ENCODE assay signal across 28 cellular contexts in the genomic region with DNA sequence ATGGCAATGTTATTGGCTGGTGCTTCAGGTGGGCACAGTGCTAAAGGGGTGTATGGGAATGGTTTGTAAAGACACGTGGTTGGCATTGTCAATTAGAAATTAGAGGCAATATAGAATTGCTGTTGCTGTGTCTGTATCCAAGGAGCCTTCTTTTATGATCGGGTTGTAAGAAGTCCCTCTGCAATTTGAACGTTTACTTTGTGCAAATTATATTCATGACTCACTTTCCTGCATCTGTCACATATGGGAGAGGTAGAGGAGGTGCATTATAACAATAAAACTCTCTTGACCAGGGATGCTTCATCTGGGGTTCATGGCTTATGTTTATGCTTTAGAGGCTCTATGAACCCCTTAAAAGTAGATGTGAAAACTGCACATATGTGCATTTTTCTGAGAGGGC.
"Had no signal": no experiment of that assay in that cellular context is flagged by ENCODE, and none has a peak within 500 bp of the region (broad histone marks: within the 10 kb centered on the region; RNA-seq: fewer than 3 reads in every experiment).

No MANE protein-coding gene starts in this region.

- H3K27ac ChIP-seq: adrenal gland, body of pancreas, cardiac muscle cell, neutrophil, ovary, skin epidermis, thoracic aorta, WERI-Rb-1 had no signal

- H3K27me3 ChIP-seq: adrenal gland, body of pancreas, cardiac muscle cell, neutrophil, ovary had no signal

- H3K4me1 ChIP-seq: adrenal gland, body of pancreas had no signal

- DNase-seq: activated CD4-positive, alpha-beta T cell treated with anti-CD3 and anti-CD28 coated beads for 48 hours; activated CD4-positive, alpha-beta T cell treated with anti-CD3 and anti-CD28 coated beads, Interleukin-2, amount 50 U/mL, for 48 hours; activated CD8-positive, alpha-beta memory T cell treated with anti-CD3 and anti-CD28 coated beads for 24 hours; activated effector memory CD4-positive, alpha-beta T cell treated with anti-CD3 and anti-CD28 coated beads, Interleukin-2, amount 50 U/mL, for 16 hours; activated naive CD4-positive, alpha-beta T cell treated with anti-CD3 and anti-CD28 coated beads for 36 hours; activated naive CD8-positive, alpha-beta T cell treated with anti-CD3 and anti-CD28 coated beads for 36 hours; adrenal gland; aorta; body of pancreas; cortex of kidney; effector memory CD8-positive, alpha-beta T cell; foreskin fibroblast; head of caudate nucleus; hippocampal formation; left cardiac atrium; mammary epithelial cell; naive B cell; nephron progenitor cell; ovary; retina; stimulated activated CD4-positive, alpha-beta T cell treated with anti-CD3 and anti-CD28 coated beads, Interleukin-12 subunit alpha, Interleukin-12 subunit beta, amount 100 ng/mL, for 4 hours; stimulated activated CD4-positive, alpha-beta T cell treated with anti-CD3 and anti-CD28 coated beads, Interleukin-4, amount 100 ng/mL, for 1 hour; trophoblast cell; WERI-Rb-1 had no signal

- H3K4me3 ChIP-seq: adrenal gland, body of pancreas, cardiac muscle cell, ovary, skin epidermis, thoracic aorta had no signal

- H3K9me3 ChIP-seq: adrenal gland, body of pancreas, neutrophil, ovary, thoracic aorta had no signal

- H3K36me3 ChIP-seq: adrenal gland, cardiac muscle cell, neutrophil, ovary, thoracic aorta, WERI-Rb-1 had no signal
